5 cellular contexts compared by ENCODE assay signal in genomic region chr12:118408241-118408640, GRCh38. TPM values are rescaled to one million over a fixed set of nuclear protein-coding genes. Genes with fewer than 3 reads are reported as not detected.
DNase-seq lines count a peak whose midpoint lies in the region; ATAC-seq and TF ChIP-seq lines count a peak whose summit lies in the region.
"Not testable (repeated sequence)": the region's sequence is repeated elsewhere in the genome, so short reads cannot be mapped to it uniquely, and the experiment has no call there.

No MANE protein-coding gene starts in this region.

- TF ChIP-seq POLR2A in sigmoid colon (IDR thresholded peaks at IDR 0.05), result not testable (repeated sequence)

- H3K9ac ChIP-seq in trophoblast cell (ENCODE audit: low read length), result not testable (repeated sequence)

- H2AK5ac ChIP-seq in trophoblast cell (ENCODE audit: low read length), result not testable (repeated sequence)

- H3K23ac ChIP-seq in trophoblast cell (ENCODE audit: low read length), result not testable (repeated sequence)

- CTCF ChIA-PET in WTC11 (lab: Charles Lee), result interaction anchor here (0.7 kb wide), 1 partner anchor 128 kb away, joined by 4 read pairs; no protein-coding TSS in a partner anchor

- not testable (repeated sequence) for H4K12ac ChIP-seq in trophoblast cell (ENCODE audit: low read depth, low read length)

- H3K27ac Mint-ChIP-seq in WTC11, result peak overlapping the region; percentile 78; the same call in 1 of the 2 replicates
- peak overlapping the region; percentile 22 for H3K27ac Mint-ChIP-seq in glutamatergic neuron (ENCODE audit: unreplicated experiment)

- H2BK5ac ChIP-seq in trophoblast cell (ENCODE audit: low read depth, low read length, poor library complexity), result not testable (repeated sequence)

- H3K14ac ChIP-seq in trophoblast cell (ENCODE audit: low read length), result not testable (repeated sequence)

- not testable (repeated sequence) for H3K4me1 ChIP-seq in trophoblast cell (ENCODE audit: control insufficient read depth in 1 of 2, insufficient read depth in 2 of 2, low read length in 2 of 2)
- peaks cover 0 to 25% (median 11%) of the 10 kb centered on the region in 4 donors for H3K4me1 ChIP-seq in sigmoid colon

- not testable (repeated sequence) for H3K9me3 Mint-ChIP-seq in WTC11; glutamatergic neuron (ENCODE audit: unreplicated experiment)

- not testable (repeated sequence) for H2AFZ ChIP-seq in trophoblast cell (ENCODE audit: insufficient read depth, low read length, poor library complexity)

- not testable (repeated sequence) for TF ChIP-seq EP300 in sigmoid colon (IDR thresholded peaks at IDR 0.05)

- not testable (repeated sequence) for H3K79me2 ChIP-seq in trophoblast cell (ENCODE audit: control insufficient read depth, insufficient read depth, low read length, poor library complexity)

- not testable (repeated sequence) for H2BK12ac ChIP-seq in trophoblast cell (ENCODE audit: low read length)

- not testable (repeated sequence) for H3K4ac ChIP-seq in trophoblast cell (ENCODE audit: low read depth, low read length)

- H4K8ac ChIP-seq in trophoblast cell (ENCODE audit: low read depth, low read length), result not testable (repeated sequence)

- H2BK120ac ChIP-seq in trophoblast cell (ENCODE audit: insufficient read depth, low read length, poor library complexity), result not testable (repeated sequence)

- not testable (repeated sequence) for H3K18ac ChIP-seq in trophoblast cell (ENCODE audit: low read length)

- not testable (repeated sequence) for H4K91ac ChIP-seq in trophoblast cell (ENCODE audit: low read depth, low read length)

- not testable (repeated sequence) for DNase-seq in WTC11 (ENCODE audit: low spot score); glutamatergic neuron; sigmoid colon
- DNase-seq in trophoblast cell, result peak; percentile 55 to 79

- H3K27ac ChIP-seq in 22Rv1 (peak overlapping the region; percentile 63), sigmoid colon (peak overlapping the region in 3 of 4 donors; percentile 4 to 28 (median 12))
- H3K27ac ChIP-seq in trophoblast cell (ENCODE audit: low read depth, low read length), result not testable (repeated sequence)

- not testable (repeated sequence) for H3K27me3 ChIP-seq in trophoblast cell (ENCODE audit: insufficient read depth, low read length); sigmoid colon

- not testable (repeated sequence) for H3K4me3 Mint-ChIP-seq in WTC11; glutamatergic neuron (ENCODE audit: unreplicated experiment)

- H3K4me1 Mint-ChIP-seq in WTC11; glutamatergic neuron (ENCODE audit: low read depth, unreplicated experiment): not testable (repeated sequence)

- H3K9me3 ChIP-seq in trophoblast cell (ENCODE audit: insufficient read depth, low read depth, low read length); sigmoid colon: not testable (repeated sequence)

- not testable (repeated sequence) for H3K4me3 ChIP-seq in trophoblast cell (ENCODE audit: low read depth, low read length); sigmoid colon

- WGBS in trophoblast cell (ENCODE audit: extremely low coverage, insufficient coverage, insufficient read length), result no CpG with 5 or more reads among the region's 8 CpGs
- WGBS in sigmoid colon, 2 donors, result 86 to 92% methylated on average over 8 of the region's 8 CpGs

- POLR2A ChIA-PET in WTC11 (lab: Charles Lee), result not testable (repeated sequence)

- H3K79me1 ChIP-seq in trophoblast cell (ENCODE audit: low read length), result not testable (repeated sequence)

- peaks cover 21 to 36% of the 10 kb centered on the region in 2 experiments for H3K36me3 ChIP-seq in trophoblast cell (ENCODE audit: control insufficient read depth in 1 of 2, insufficient read depth in 2 of 2, low read length in 2 of 2)
- H3K36me3 ChIP-seq in sigmoid colon, result peaks cover 0 to 71% (median 36%) of the 10 kb centered on the region in 4 donors

- not testable (repeated sequence) for ATAC-seq in WTC11

- intact Hi-C loops in sigmoid colon (cut with DNase I), result loop anchor here (10.0 kb wide), 5 partner anchors 157 to 1137 kb away; partner anchors contain the start of gene HSPB8

- not testable (repeated sequence) for TF ChIP-seq CTCF in 22Rv1 (IDR thresholded peaks at IDR 0.05); WTC11 (IDR thresholded peaks at IDR 0.05); glutamatergic neuron (IDR thresholded peaks at IDR 0.05; ENCODE audit: partially characterized antibody, unreplicated experiment); sigmoid colon (IDR thresholded peaks at IDR 0.05)

- not testable (repeated sequence) for H3K27me3 Mint-ChIP-seq in WTC11 (ENCODE audit: low read depth); glutamatergic neuron (ENCODE audit: unreplicated experiment)

- H3K36me3 Mint-ChIP-seq in WTC11, result peaks cover 75% of the 10 kb centered on the region
- H3K36me3 Mint-ChIP-seq in glutamatergic neuron (ENCODE audit: unreplicated experiment), result not testable (repeated sequence)

- not testable (repeated sequence) for H3K4me2 ChIP-seq in trophoblast cell (ENCODE audit: low read length)

RNA-seq across cellular contexts. Expression of gene SUDS3, which starts 31.9 kb away (rescaled TPM):
- total RNA-seq in WTC11 (2021) (63.9 to 65.5 TPM (median 64.7 TPM) in 3 replicates), glutamatergic neuron (ENCODE audit: unreplicated experiment) (32.5 TPM), sigmoid colon (10 to 100 TPM; 54.2 to 80.3 (median 69.0) TPM)
- polyA plus RNA-seq in trophoblast cell (2013), result 27.1 and 27.9 TPM in 2 replicates
- polyA plus RNA-seq in sigmoid colon, result 10 to 100 TPM; 15.6 to 22.9 (median 21.0) TPM

RNA-seq across cellular contexts. Expression of gene TAOK3, which starts 35.5 kb away (rescaled TPM):
- 8.3 to 13.0 TPM (median 9.3 TPM) in 3 replicates for total RNA-seq in WTC11 (2021)
- total RNA-seq in glutamatergic neuron (ENCODE audit: unreplicated experiment), result 13.1 TPM
- 8.2 and 8.4 TPM in 2 replicates for polyA plus RNA-seq in trophoblast cell (2013)
- total RNA-seq in sigmoid colon, result 10 to 100 TPM; 18.9 to 66.2 (median 31.6) TPM
- 10 to 100 TPM; 23.4 to 31.0 (median 29.4) TPM for polyA plus RNA-seq in sigmoid colon
